In the genomic region with DNA sequence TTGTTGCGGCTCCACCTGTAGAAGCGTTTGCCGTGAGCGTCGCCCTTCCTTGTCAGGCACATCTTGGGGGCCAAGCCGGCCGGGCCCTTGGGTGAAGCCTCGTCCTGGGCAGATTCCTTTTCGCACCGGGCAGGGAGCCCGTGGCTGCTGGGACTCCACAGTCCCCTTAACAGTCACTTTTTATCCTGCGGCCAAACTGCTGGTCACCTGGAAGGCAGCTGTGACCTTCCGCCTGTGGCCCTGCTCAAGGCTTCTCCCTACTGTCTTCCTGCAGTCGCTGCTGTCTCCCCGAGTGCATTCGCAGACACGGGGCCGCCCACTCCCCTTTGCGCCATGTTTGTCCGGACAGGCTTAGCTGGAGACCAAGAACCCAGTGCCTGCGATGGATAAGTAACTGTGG, we compare ENCODE assay signal across 1 cellular context.
TF ChIP-seq lines count a peak whose summit lies in the region.

No MANE protein-coding gene starts in this region.

TF ChIP-seq in SK-N-SH treated with all-trans-retinoic acid at 6 μM for 48 hours, 23 proteins besides CTCF, POLR2A, EP300 and RAD21 (continued from another document):
- TF ChIP-seq, protein P1, sequence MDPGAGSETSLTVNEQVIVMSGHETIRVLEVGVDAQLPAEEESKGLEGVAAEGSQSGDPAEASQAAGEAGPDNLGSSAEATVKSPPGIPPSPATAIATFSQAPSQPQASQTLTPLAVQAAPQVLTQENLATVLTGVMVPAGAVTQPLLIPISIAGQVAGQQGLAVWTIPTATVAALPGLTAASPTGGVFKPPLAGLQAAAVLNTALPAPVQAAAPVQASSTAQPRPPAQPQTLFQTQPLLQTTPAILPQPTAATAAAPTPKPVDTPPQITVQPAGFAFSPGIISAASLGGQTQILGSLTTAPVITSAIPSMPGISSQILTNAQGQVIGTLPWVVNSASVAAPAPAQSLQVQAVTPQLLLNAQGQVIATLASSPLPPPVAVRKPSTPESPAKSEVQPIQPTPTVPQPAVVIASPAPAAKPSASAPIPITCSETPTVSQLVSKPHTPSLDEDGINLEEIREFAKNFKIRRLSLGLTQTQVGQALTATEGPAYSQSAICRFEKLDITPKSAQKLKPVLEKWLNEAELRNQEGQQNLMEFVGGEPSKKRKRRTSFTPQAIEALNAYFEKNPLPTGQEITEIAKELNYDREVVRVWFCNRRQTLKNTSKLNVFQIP (CRISPR knock-in tag; IDR thresholded peaks at IDR 0.05; ENCODE audit: borderline replicate concordance, low read depth), result no peak
- no peak for TF ChIP-seq ZNF70 (CRISPR knock-in tag; IDR thresholded peaks at IDR 0.05)
- TF ChIP-seq ZFP30 (CRISPR knock-in tag; IDR thresholded peaks at IDR 0.05), result no peak
- no peak for TF ChIP-seq BACH2 (CRISPR knock-in tag; IDR thresholded peaks at IDR 0.05; ENCODE audit: borderline replicate concordance)
- TF ChIP-seq, protein P2, sequence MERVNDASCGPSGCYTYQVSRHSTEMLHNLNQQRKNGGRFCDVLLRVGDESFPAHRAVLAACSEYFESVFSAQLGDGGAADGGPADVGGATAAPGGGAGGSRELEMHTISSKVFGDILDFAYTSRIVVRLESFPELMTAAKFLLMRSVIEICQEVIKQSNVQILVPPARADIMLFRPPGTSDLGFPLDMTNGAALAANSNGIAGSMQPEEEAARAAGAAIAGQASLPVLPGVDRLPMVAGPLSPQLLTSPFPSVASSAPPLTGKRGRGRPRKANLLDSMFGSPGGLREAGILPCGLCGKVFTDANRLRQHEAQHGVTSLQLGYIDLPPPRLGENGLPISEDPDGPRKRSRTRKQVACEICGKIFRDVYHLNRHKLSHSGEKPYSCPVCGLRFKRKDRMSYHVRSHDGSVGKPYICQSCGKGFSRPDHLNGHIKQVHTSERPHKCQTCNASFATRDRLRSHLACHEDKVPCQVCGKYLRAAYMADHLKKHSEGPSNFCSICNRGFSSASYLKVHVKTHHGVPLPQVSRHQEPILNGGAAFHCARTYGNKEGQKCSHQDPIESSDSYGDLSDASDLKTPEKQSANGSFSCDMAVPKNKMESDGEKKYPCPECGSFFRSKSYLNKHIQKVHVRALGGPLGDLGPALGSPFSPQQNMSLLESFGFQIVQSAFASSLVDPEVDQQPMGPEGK (CRISPR knock-in tag; IDR thresholded peaks at IDR 0.05; ENCODE audit: borderline replicate concordance), result no peak
- no peak for TF ChIP-seq CSRNP3 (CRISPR knock-in tag; IDR thresholded peaks at IDR 0.05)
- no peak for TF ChIP-seq GLIS3 (CRISPR knock-in tag; IDR thresholded peaks at IDR 0.05)
- TF ChIP-seq ZNF8 (CRISPR knock-in tag; IDR thresholded peaks at IDR 0.05), result no peak
- TF ChIP-seq, protein P3, sequence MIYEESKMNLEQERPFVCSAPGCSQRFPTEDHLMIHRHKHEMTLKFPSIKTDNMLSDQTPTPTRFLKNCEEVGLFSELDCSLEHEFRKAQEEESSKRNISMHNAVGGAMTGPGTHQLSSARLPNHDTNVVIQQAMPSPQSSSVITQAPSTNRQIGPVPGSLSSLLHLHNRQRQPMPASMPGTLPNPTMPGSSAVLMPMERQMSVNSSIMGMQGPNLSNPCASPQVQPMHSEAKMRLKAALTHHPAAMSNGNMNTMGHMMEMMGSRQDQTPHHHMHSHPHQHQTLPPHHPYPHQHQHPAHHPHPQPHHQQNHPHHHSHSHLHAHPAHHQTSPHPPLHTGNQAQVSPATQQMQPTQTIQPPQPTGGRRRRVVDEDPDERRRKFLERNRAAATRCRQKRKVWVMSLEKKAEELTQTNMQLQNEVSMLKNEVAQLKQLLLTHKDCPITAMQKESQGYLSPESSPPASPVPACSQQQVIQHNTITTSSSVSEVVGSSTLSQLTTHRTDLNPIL (CRISPR knock-in tag; IDR thresholded peaks at IDR 0.05; ENCODE audit: low read depth), result no peak
